1 cellular context compared by ENCODE assay signal in genomic region chr1:66360285-66360724, GRCh38.
TF ChIP-seq lines count a peak whose summit lies in the region.

No MANE protein-coding gene starts in this region.

TF ChIP-seq in SK-N-SH, 30 proteins besides CTCF, POLR2A, EP300 and RAD21 (continued from another document):
- TF ChIP-seq, protein P1, sequence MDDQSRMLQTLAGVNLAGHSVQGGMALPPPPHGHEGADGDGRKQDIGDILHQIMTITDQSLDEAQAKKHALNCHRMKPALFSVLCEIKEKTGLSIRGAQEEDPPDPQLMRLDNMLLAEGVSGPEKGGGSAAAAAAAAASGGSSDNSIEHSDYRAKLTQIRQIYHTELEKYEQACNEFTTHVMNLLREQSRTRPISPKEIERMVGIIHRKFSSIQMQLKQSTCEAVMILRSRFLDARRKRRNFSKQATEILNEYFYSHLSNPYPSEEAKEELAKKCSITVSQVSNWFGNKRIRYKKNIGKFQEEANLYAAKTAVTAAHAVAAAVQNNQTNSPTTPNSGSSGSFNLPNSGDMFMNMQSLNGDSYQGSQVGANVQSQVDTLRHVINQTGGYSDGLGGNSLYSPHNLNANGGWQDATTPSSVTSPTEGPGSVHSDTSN (IDR thresholded peaks at IDR 0.05), result no peak
- TF ChIP-seq NFIC (IDR thresholded peaks at IDR 0.05; ENCODE audit: borderline replicate concordance) (no peak), ZBTB33 (IDR thresholded peaks at IDR 0.05; ENCODE audit: borderline replicate concordance, low read depth) (no peak)
